1 cellular context compared by ENCODE assay signal in the genomic region with DNA sequence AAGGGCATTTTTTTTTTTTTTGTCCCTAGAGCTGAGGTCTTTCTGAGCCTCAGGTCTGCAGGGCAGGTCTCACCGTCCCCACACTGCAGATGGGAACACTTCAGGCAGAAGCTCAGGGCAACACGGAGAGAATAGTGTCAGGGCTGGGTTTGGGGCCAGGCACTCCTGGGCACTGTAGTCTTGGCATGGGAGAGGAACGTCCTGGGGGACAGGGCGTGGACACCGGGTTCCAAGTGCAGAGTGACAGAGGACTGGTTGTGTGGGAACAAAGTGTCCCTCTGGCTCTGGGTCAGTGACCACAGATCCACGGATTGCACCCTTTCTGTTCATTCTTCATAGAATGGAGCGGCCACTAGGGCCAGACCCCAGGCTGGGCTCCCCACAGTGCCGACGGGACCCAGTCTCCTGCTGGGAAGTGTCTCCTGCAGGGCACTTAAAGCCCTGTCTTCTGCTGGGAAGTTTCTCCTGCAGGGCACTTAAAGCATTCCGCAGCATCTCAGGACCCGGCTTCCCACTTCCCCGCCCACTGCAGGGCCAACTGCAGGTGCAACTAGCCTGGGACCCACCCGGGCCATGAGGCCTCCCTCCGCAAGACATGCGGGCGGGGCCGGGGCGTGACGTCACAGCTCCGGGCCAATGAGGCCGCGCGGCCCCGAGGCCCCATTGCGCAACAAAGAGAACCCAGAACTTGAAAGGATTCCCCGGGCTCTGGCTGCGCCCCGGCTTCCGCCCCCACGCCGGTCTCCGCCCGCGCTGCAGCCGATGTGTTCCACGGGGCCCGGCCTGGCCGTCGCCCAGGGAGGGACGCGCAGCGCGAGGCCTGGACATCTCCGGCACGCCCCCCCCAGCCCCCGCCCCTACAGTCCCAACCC.
A peak's percentile ranks its signal among the peaks of the same experiment; 100 is the strongest.
TF ChIP-seq lines count a peak whose summit lies in the region.

No MANE protein-coding gene starts in this region.

TF ChIP-seq in H1, 55 proteins besides CTCF, POLR2A, EP300 and RAD21:
- TF ChIP-seq SIX5 (IDR thresholded peaks at IDR 0.05; ENCODE audit: low read depth, low read length) (no peak), POU5F1 (IDR thresholded peaks at IDR 0.05; ENCODE audit: low read depth, low read length) (no peak), CEBPB (IDR thresholded peaks at IDR 0.05; ENCODE audit: low read depth, low read length) (peak; percentile 100), JUND (IDR thresholded peaks at IDR 0.05; ENCODE audit: low read length) (peak; percentile 53; the same call in 1 of the 2 replicates), RNF2 (IDR thresholded peaks at IDR 0.05; ENCODE audit: borderline replicate concordance, low read depth, low read length, missing control alignments, poor library complexity, severe bottlenecking) (no peak), USF2 (IDR thresholded peaks at IDR 0.05; ENCODE audit: low read length) (no peak), MAX (IDR thresholded peaks at IDR 0.05) (peak; percentile 85), TBP (IDR thresholded peaks at IDR 0.05; ENCODE audit: low read depth, low read length) (no peak), ASH2L (IDR thresholded peaks at IDR 0.05; ENCODE audit: low read length) (no peak), KDM4A (IDR thresholded peaks at IDR 0.05; ENCODE audit: low read depth, low read length, severe bottlenecking) (peak; percentile 52), CREB1 (IDR thresholded peaks at IDR 0.05) (peak; percentile 92)
- TF ChIP-seq, protein P1, sequence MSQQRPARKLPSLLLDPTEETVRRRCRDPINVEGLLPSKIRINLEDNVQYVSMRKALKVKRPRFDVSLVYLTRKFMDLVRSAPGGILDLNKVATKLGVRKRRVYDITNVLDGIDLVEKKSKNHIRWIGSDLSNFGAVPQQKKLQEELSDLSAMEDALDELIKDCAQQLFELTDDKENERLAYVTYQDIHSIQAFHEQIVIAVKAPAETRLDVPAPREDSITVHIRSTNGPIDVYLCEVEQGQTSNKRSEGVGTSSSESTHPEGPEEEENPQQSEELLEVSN (IDR thresholded peaks at IDR 0.05), result peak; percentile 54; the same call in 1 of the 2 replicates
